Comparison of ENCODE assay signal across 9 cellular contexts in the genomic region with DNA sequence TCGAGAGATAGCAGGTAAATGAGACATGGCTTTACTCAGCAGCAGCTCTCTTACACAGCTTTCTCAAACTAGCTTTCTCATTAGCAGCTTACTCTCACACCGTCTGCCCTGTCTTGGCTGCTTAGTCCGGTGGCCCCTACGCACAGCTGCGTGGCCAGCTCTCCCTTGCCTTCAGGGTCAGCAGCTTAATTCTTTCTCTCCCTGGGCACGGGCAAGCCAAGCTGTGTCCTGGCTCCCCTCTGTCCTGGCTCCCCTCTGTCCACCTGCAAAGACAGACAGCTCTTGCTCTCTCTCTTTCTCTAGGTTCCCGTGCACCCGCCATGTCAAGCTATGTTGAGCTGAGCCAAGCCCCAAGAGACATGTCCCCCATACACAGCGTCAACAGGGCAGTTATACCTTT. TPM values are rescaled to one million over a fixed set of nuclear protein-coding genes. Genes with fewer than 3 reads are reported as not detected.
"Had no signal": no experiment of that assay in that cellular context is flagged by ENCODE, and none has a peak within 500 bp of the region (broad histone marks: within the 10 kb centered on the region; RNA-seq: fewer than 3 reads in every experiment).

No MANE protein-coding gene starts in this region.

- H3K9me3 ChIP-seq: HAP-1 had no signal

- H3K27ac ChIP-seq: GM23248 had no signal

- ATAC-seq: HCT116, K562 had no signal

- H3K36me3 ChIP-seq: HAP-1 had no signal

- DNase-seq: GM23248, GOT3, H7, HFFc6, IMR-90 had no signal

- H3K4me3 ChIP-seq: GM23248, HAP-1, K562 had no signal

RNA-seq across cellular contexts. Expression of a gene that starts 56.7 kb away (rescaled TPM):
- total RNA-seq: GM23248, H4, H7, HFFc6, IMR-90 had no signal
- polyA plus RNA-seq: GM23248, IMR-90 had no signal
